ENCODE assay signal across 9 cellular contexts in the genomic region with DNA sequence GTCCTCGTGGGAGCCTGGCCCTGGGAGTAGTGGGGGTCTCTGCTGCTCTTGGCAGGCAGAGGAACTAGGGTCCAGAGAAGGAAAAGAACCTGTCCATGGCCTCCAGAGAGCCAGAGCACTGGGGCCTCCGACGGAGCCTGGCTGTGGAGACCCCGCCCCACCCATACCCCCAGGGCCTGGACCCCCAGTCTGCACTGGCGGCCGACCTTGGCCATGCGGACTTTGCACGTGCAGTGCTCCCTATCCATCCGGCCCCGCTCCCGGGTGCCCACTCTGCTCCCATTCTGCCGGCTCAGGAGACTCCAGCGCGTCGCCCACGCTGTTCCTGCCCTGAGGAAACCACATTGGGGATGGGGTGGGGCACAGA. TPM values are rescaled to one million over a fixed set of nuclear protein-coding genes. Genes with fewer than 3 reads are reported as not detected.
A peak's percentile ranks its signal among the peaks of the same experiment; 100 is the strongest.
DNase-seq lines count a peak whose midpoint lies in the region; ATAC-seq, FAIRE-seq and TF ChIP-seq lines count a peak whose summit lies in the region.
"Had no signal": no experiment of that assay in that cellular context is flagged by ENCODE, and none has a peak within 500 bp of the region (broad histone marks: within the 10 kb centered on the region; RNA-seq: fewer than 3 reads in every experiment).

No MANE protein-coding gene starts in this region.

- no peak for TF ChIP-seq POLR2A in endothelial cell of umbilical vein (IDR thresholded peaks at IDR 0.05; ENCODE audit: low read depth, low read length)

- no peaks in the 10 kb centered on the region for H3K9me3 ChIP-seq in Panc1 (ENCODE audit: control insufficient read depth, insufficient read depth, low read depth, low read length)
- H3K9me3 ChIP-seq in endothelial cell of umbilical vein (replicated peaks; ENCODE audit: control insufficient read depth, insufficient read depth, low read length): no peaks in the 10 kb centered on the region

- H3K27ac ChIP-seq in C4-2B (peak overlapping the region; percentile 64), Panc1 (ENCODE audit: low read length) (peak overlapping the region; percentile 77), endothelial cell of umbilical vein (ENCODE audit: insufficient read depth, low read depth, low read length) (no peak overlapping the region)

- H3K27me3 ChIP-seq in Panc1 (ENCODE audit: control insufficient read depth, insufficient read depth, low read length) (no peaks in the 10 kb centered on the region), endothelial cell of umbilical vein (ENCODE audit: control insufficient read depth in 2 of 2, insufficient read depth in 2 of 2, low read length in 2 of 2) (peaks cover 11 to 13% of the 10 kb centered on the region in 2 experiments)

- peak overlapping the region; percentile 82 for H2AFZ ChIP-seq in endothelial cell of umbilical vein (ENCODE audit: low read depth, low read length)

- H3K4me1 Mint-ChIP-seq in neural crest cell: no peaks in the 10 kb centered on the region

- POLR2A ChIA-PET in Panc1 (lab: Charles Lee) (no interaction called here), endothelial cell of umbilical vein (lab: Charles Lee) (no interaction called here)

- H3K4me2 ChIP-seq in endothelial cell of umbilical vein (ENCODE audit: insufficient read depth, low read length): peak overlapping the region; percentile 65

- no peaks in the 10 kb centered on the region for H3K79me2 ChIP-seq in endothelial cell of umbilical vein (ENCODE audit: control insufficient read depth, insufficient read depth, low read length)

- in situ Hi-C loops in Panc1 (cut with HindIII; ENCODE audit: low pct_unique_long_range_greater_than_20kb, low sequenced_read_pairs): no loop called here
- in situ Hi-C loops in GM13977 (cut with MboI; ENCODE audit: low pct_unique_long_range_greater_than_20kb, low sequenced_read_pairs, unreplicated experiment): no loop called here

- no peak for FAIRE-seq in endothelial cell of umbilical vein (lab: Jason Lieb, UNC)

- CTCF ChIA-PET in Panc1 (lab: Charles Lee) (no interaction called here), endothelial cell of umbilical vein (lab: Charles Lee) (no interaction called here)

- no TSS peak for BruUV-seq in Panc1 (replicated peaks; lab: Mats Ljungman, UMichigan)
- no TSS peak for BruUV-seq in endothelial cell of umbilical vein (replicated peaks; lab: Mats Ljungman, UMichigan)

- intact Hi-C loops in Panc1 (cut with micrococcal nuclease; ENCODE audit: unreplicated experiment): no loop called here
- intact Hi-C loops in endothelial cell of umbilical vein (cut with micrococcal nuclease): no loop called here

- ATAC-seq in Panc1: no peak

- dilution Hi-C loops in endothelial cell of umbilical vein (cut with MboI; ENCODE audit: extremely low pct_ligation_motif_present, low sequenced_read_pairs): no loop called here

- no peaks in the 10 kb centered on the region for H3K9me1 ChIP-seq in endothelial cell of umbilical vein (replicated peaks; ENCODE audit: control insufficient read depth, extremely low read depth, insufficient read depth, low read length)

- TF ChIP-seq CTCF in C4-2B (conservative IDR thresholded peaks at IDR 0.05) (no peak), Panc1 (IDR thresholded peaks at IDR 0.05) (no peak), endothelial cell of umbilical vein (IDR thresholded peaks at IDR 0.05; ENCODE audit: extremely low read depth in 1 of 2, insufficient read depth in 1 of 2, low read depth in 1 of 2, low read length in 2 of 2) (no peak), neural crest cell (conservative IDR thresholded peaks at IDR 0.05) (no peak), GM13977 (IDR thresholded peaks at IDR 0.05; ENCODE audit: extremely low read depth, insufficient read depth, missing control alignments) (no peak)

- H3K27me3 Mint-ChIP-seq in neural crest cell (ENCODE audit: low read depth): peaks cover 39% of the 10 kb centered on the region

- no peak for DNase-seq in Panc1 (ENCODE audit: low read depth, low spot score)
- DNase-seq in endothelial cell of umbilical vein (ENCODE audit: low read depth, low spot score): no peak
- no peak for DNase-seq in neural crest cell (ENCODE audit: low read depth, low spot score)
- no peak for DNase-seq in OCI-M1 (lab: John Stamatoyannopoulos, UW)
- DNase-seq in NCI-H510A treated with DMSO at 0.1 percent for 48 hours (lab: John Stamatoyannopoulos, UW): no peak
- no peak for DNase-seq in NCI-H2081 (lab: John Stamatoyannopoulos, UW)
- DNase-seq in GM13977 (ENCODE audit: low spot score): no peak
- DNase-seq: NCI-H446 treated with DMSO at 0.1 percent for 48 hours had no signal

- H3K27ac Mint-ChIP-seq in neural crest cell (ENCODE audit: unreplicated experiment): no peak overlapping the region

- H3K9ac ChIP-seq in endothelial cell of umbilical vein (replicated peaks; ENCODE audit: extremely low read depth, insufficient read depth, low read length): no peak overlapping the region

- H3K4me1 ChIP-seq in Panc1 (ENCODE audit: control insufficient read depth, insufficient read depth, low read length) (peaks cover 5% of the 10 kb centered on the region), endothelial cell of umbilical vein (ENCODE audit: control insufficient read depth, extremely low read depth, insufficient read depth, low read length) (peaks cover 6% of the 10 kb centered on the region)

- H4K20me1 ChIP-seq in endothelial cell of umbilical vein (replicated peaks; ENCODE audit: control insufficient read depth, extremely low read depth, insufficient read depth, low read length): no peaks in the 10 kb centered on the region

- H3K4me3 ChIP-seq in Panc1 (ENCODE audit: low read depth in 2 of 2, low read length in 2 of 2) (peak overlapping the region; percentile 55 to 57), endothelial cell of umbilical vein (replicated peaks in 1 of 3; ENCODE audit: insufficient read depth in 1 of 3, low read depth in 1 of 3, low read length in 3 of 3) (no peak overlapping the region)

- no peaks in the 10 kb centered on the region for H3K9me3 Mint-ChIP-seq in neural crest cell

- H3K36me3 ChIP-seq in Panc1 (ENCODE audit: control insufficient read depth, insufficient read depth, low read length) (no peaks in the 10 kb centered on the region), endothelial cell of umbilical vein (ENCODE audit: control insufficient read depth in 2 of 2, extremely low read depth in 1 of 2, insufficient read depth in 2 of 2, low read length in 2 of 2) (no peaks in the 10 kb centered on the region)

- peak overlapping the region; percentile 65 for H3K4me3 Mint-ChIP-seq in neural crest cell

- no peaks in the 10 kb centered on the region for H3K36me3 Mint-ChIP-seq in neural crest cell (ENCODE audit: low read depth)

TF ChIP-seq in endothelial cell of umbilical vein, 7 proteins besides CTCF, POLR2A, EP300 and RAD21:
- TF ChIP-seq EZH2 (IDR thresholded peaks at IDR 0.05; ENCODE audit: borderline replicate concordance, low read depth, low read length, severe bottlenecking) (no peak), GATA2 (IDR thresholded peaks at IDR 0.05; ENCODE audit: insufficient read depth, insufficient read length, low read depth, low read length) (no peak), MYC (IDR thresholded peaks at IDR 0.05; ENCODE audit: low read depth, low read length) (no peak), FOS (IDR thresholded peaks at IDR 0.05; ENCODE audit: borderline replicate concordance, insufficient read depth, low read length) (no peak), POLR2AphosphoS5 (IDR thresholded peaks at IDR 0.05; ENCODE audit: insufficient read depth, low read depth, low read length) (no peak), MAX (IDR thresholded peaks at IDR 0.05; ENCODE audit: insufficient read depth, insufficient read length) (no peak), JUN (IDR thresholded peaks at IDR 0.05; ENCODE audit: borderline replicate concordance, insufficient read depth, insufficient read length, low read depth) (no peak)
TF ChIP-seq in endothelial cell of umbilical vein: peak in this region for 0.

RNA-seq across cellular contexts. Expression of gene BEGAIN, which starts 1.1 kb away (rescaled TPM):
- total RNA-seq in Panc1 (2021; ENCODE audit: unreplicated experiment) (26.5 TPM), endothelial cell of umbilical vein (0.46 and 0.49 TPM in 2 replicates), neural crest cell (3.0 and 4.8 TPM in 2 replicates)
- 37.2 TPM for polyA plus RNA-seq in Panc1 (2012; ENCODE audit: insufficient read length)
- polyA plus RNA-seq in endothelial cell of umbilical vein: 0.14 TPM in 1 of 2 replicates, not detected in the other
- polyA plus RNA-seq in endothelial cell of umbilical vein (2011; cell fraction: cytosol; rRNA removed): 0.10 and 0.20 TPM in 2 replicates
- polyA plus RNA-seq in endothelial cell of umbilical vein (2011; cell fraction: nucleus; rRNA removed): 0.22 and 0.68 TPM in 2 replicates
- 0.12 and 0.17 TPM in 2 replicates for polyA plus RNA-seq in endothelial cell of umbilical vein (2012)
- 1.1 TPM in 1 of 2 replicates, not detected in the other for polyA minus RNA-seq in endothelial cell of umbilical vein
- polyA minus RNA-seq in endothelial cell of umbilical vein (2011; cell fraction: cytosol; rRNA and poly(A)+ RNA removed): 24.8 TPM
- 0.82 TPM in 1 of 2 replicates, not detected in the other for polyA minus RNA-seq in endothelial cell of umbilical vein (2011; cell fraction: nucleus; rRNA and poly(A)+ RNA removed)

Comparison
In these comparisons a context has a peak if more than half of its experiments do, and no peak if none do; other contexts are left out.
1. H3K4me3 ChIP-seq: peak in Panc1 (2 of 2); none in endothelial cell of umbilical vein (0 of 3).